ENCODE assay signal across 1 cellular context in genomic region chr13:102845289-102845629, GRCh38.
TF ChIP-seq lines count a peak whose summit lies in the region.

No MANE protein-coding gene starts in this region.

TF ChIP-seq in GM12878, 131 proteins besides CTCF, POLR2A, EP300 and RAD21:
- TF ChIP-seq, protein P1, sequence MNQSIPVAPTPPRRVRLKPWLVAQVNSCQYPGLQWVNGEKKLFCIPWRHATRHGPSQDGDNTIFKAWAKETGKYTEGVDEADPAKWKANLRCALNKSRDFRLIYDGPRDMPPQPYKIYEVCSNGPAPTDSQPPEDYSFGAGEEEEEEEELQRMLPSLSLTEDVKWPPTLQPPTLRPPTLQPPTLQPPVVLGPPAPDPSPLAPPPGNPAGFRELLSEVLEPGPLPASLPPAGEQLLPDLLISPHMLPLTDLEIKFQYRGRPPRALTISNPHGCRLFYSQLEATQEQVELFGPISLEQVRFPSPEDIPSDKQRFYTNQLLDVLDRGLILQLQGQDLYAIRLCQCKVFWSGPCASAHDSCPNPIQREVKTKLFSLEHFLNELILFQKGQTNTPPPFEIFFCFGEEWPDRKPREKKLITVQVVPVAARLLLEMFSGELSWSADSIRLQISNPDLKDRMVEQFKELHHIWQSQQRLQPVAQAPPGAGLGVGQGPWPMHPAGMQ (IDR thresholded peaks at IDR 0.05; ENCODE audit: borderline replicate concordance) = no peak
- TF ChIP-seq BCL11A (IDR thresholded peaks at IDR 0.05; ENCODE audit: low read depth, low read length) = no peak
- TF ChIP-seq E2F4 (IDR thresholded peaks at IDR 0.05; ENCODE audit: low read depth, low read length) = no peak
- no peak for TF ChIP-seq CHD2 (IDR thresholded peaks at IDR 0.05; ENCODE audit: borderline replicate concordance, low read depth, low read length)
- no peak for TF ChIP-seq SMC3 (IDR thresholded peaks at IDR 0.05; ENCODE audit: borderline replicate concordance, low read length)
- 0 out of 2 replicates have a peak, but pooled peaks have one; percentile 45 for TF ChIP-seq PAX8 (IDR thresholded peaks at IDR 0.05)
- TF ChIP-seq BCL3 (IDR thresholded peaks at IDR 0.05; ENCODE audit: borderline replicate concordance, insufficient read depth, low read depth, low read length, poor library complexity, severe bottlenecking) = peak; percentile 4
- peak; percentile 15 for TF ChIP-seq MEF2B (IDR thresholded peaks at IDR 0.05; ENCODE audit: partially characterized antibody, poor library complexity, severe bottlenecking)
- no peak for TF ChIP-seq SREBF2 (IDR thresholded peaks at IDR 0.05; ENCODE audit: low read length)
- no peak for TF ChIP-seq RELA (IDR thresholded peaks at IDR 0.05; ENCODE audit: borderline replicate concordance, partially characterized antibody)
- peak; percentile 54 for TF ChIP-seq SMAD1 (IDR thresholded peaks at IDR 0.05; ENCODE audit: low read depth, partially characterized antibody)
- no peak for TF ChIP-seq SPI1 (IDR thresholded peaks at IDR 0.05; ENCODE audit: borderline replicate concordance, insufficient read depth, low read depth, low read length)
- TF ChIP-seq RFX5 (IDR thresholded peaks at IDR 0.05; ENCODE audit: low read depth, low read length) = no peak
